ENCODE assay signal across 10 cellular contexts in the genomic region with DNA sequence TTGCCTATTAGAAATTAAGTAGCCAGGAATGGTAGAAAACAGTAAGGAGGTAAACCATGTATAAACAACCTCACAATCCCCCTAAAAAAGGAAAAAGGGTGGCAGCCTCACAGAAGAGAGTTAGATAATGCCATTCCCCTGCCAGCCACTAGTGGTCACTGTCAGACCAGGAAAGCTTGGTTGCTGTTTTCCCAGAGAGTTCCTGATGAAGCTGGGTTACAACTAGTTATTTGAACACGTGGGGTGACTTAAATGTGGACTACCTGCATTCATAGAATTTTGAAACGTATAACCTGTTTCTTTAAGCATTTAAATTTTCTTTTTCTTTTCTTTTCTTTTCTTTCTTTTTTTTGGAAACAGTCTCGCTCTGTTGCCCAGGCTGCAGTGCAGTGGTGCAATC. TPM values are rescaled to one million over a fixed set of nuclear protein-coding genes. Genes with fewer than 3 reads are reported as not detected.
DNase-seq lines count a peak whose midpoint lies in the region; ATAC-seq, FAIRE-seq and TF ChIP-seq lines count a peak whose summit lies in the region.
"Had no signal": no experiment of that assay in that cellular context is flagged by ENCODE, and none has a peak within 500 bp of the region (broad histone marks: within the 10 kb centered on the region; RNA-seq: fewer than 3 reads in every experiment).

No MANE protein-coding gene starts in this region.

- WGBS in upper lobe of left lung, 2 donors = 82 to 83% methylated on average over 3 of the region's 3 CpGs

- H3K4me3 ChIP-seq in cardiac muscle cell = no peak overlapping the region
- H3K4me3 ChIP-seq in fibroblast of the aortic adventitia (ENCODE audit: low read depth, low read length) = no peak overlapping the region
- H3K4me3 ChIP-seq in upper lobe of left lung = no peak overlapping the region
- no peak overlapping the region for H3K4me3 ChIP-seq in CD4-positive, alpha-beta memory T cell (ENCODE audit: low read length in 2 of 2)

- CTCF ChIA-PET in CD4-positive, alpha-beta memory T cell (lab: Charles Lee; ENCODE audit: partially characterized antibody) = interaction anchor here (0.7 to 3.9 kb wide), 6 partner anchors 17 to 317 kb away, joined by 3 to 34 read pairs (median 4); no protein-coding TSS in a partner anchor

- H3K9me3 ChIP-seq in cardiac muscle cell (ENCODE audit: low read depth) = no peaks in the 10 kb centered on the region
- peaks cover 0 to 7% (median 1%) of the 10 kb centered on the region in 4 donors for H3K9me3 ChIP-seq in upper lobe of left lung
- no peaks in the 10 kb centered on the region for H3K9me3 ChIP-seq in CD4-positive, alpha-beta memory T cell (ENCODE audit: control insufficient read depth in 1 of 2, low read length in 2 of 2)

- peaks cover 0 to 2% of the 10 kb centered on the region in 2 donors for H3K36me3 Mint-ChIP-seq in CD4-positive, alpha-beta memory T cell

- H3K27me3 ChIP-seq in cardiac muscle cell = no peaks in the 10 kb centered on the region
- H3K27me3 ChIP-seq in upper lobe of left lung = peaks cover 0 to 4% (median 0%) of the 10 kb centered on the region in 4 donors
- H3K27me3 ChIP-seq in CD4-positive, alpha-beta memory T cell (ENCODE audit: insufficient read depth, low read length) = peaks cover 6% of the 10 kb centered on the region

- ATAC-seq in left cardiac atrium (no peak), upper lobe of left lung (ENCODE audit: low FRiP score in 2 of 2) (no peak), GM18519 (IDR thresholded peaks at IDR 0.05; ENCODE audit: low FRiP score, unreplicated experiment) (no peak)

- TF ChIP-seq CTCF in cardiac muscle cell (IDR thresholded peaks at IDR 0.05; ENCODE audit: low read depth, low read length) = peak; percentile 63
- peak; percentile 62 for TF ChIP-seq CTCF in fibroblast of the aortic adventitia (IDR thresholded peaks at IDR 0.05; ENCODE audit: insufficient read depth, low read length)
- TF ChIP-seq CTCF in upper lobe of left lung (IDR thresholded peaks at IDR 0.05) = peak; percentile 55 to 74 (median 64)

- POLR2A ChIA-PET in CD4-positive, alpha-beta memory T cell (lab: Charles Lee; ENCODE audit: partially characterized antibody) = interaction anchor here (1.2 kb wide), 1 partner anchor 16 kb away, joined by 4 read pairs; no protein-coding TSS in a partner anchor

- no peak overlapping the region for H3K27ac Mint-ChIP-seq in CD4-positive, alpha-beta memory T cell
- H3K27ac Mint-ChIP-seq: activated naive CD8-positive, alpha-beta T cell treated with anti-CD3 and anti-CD28 coated beads for 36 hours had no signal

- DNase-seq in cardiac muscle cell (ENCODE audit: low read depth in 1 of 2, low spot score in 1 of 2) = no peak
- DNase-seq in left cardiac atrium = no peak
- peak; percentile 50 for DNase-seq in OCI-M1 (lab: John Stamatoyannopoulos, UW)
- no peak for DNase-seq in fibroblast of the aortic adventitia (ENCODE audit: low read depth)
- DNase-seq in upper lobe of left lung = no peak
- DNase-seq in CD4-positive, alpha-beta memory T cell = no peak
- no peak for DNase-seq in HTR-8/SVneo (ENCODE audit: insufficient read length, low spot score)
- DNase-seq: activated naive CD8-positive, alpha-beta T cell treated with anti-CD3 and anti-CD28 coated beads for 36 hours; Right ventricle myocardium superior had no signal

- peaks cover 0 to 44% (median 30%) of the 10 kb centered on the region in 8 donors for H3K9me3 Mint-ChIP-seq in CD4-positive, alpha-beta memory T cell

- H3K27ac ChIP-seq in cardiac muscle cell (no peak overlapping the region), upper lobe of left lung (no peak overlapping the region)
- H3K27ac ChIP-seq in CD4-positive, alpha-beta memory T cell (ENCODE audit: low read depth, low read length) = no peak overlapping the region

- no peak for TF ChIP-seq POLR2A in upper lobe of left lung (IDR thresholded peaks at IDR 0.05)

- peaks cover 0 to 1% (median 0%) of the 10 kb centered on the region in 4 donors for H3K4me1 Mint-ChIP-seq in CD4-positive, alpha-beta memory T cell

- H3K36me3 ChIP-seq in cardiac muscle cell (peaks cover 9% of the 10 kb centered on the region), upper lobe of left lung (peaks cover 0 to 13% (median 6%) of the 10 kb centered on the region in 4 donors)
- H3K36me3 ChIP-seq in CD4-positive, alpha-beta memory T cell (ENCODE audit: insufficient read depth, low read length) = no peaks in the 10 kb centered on the region

- peaks cover 14 to 26% of the 10 kb centered on the region in 2 donors for H3K27me3 Mint-ChIP-seq in CD4-positive, alpha-beta memory T cell

- FAIRE-seq in HTR-8/SVneo (lab: Jason Lieb, UNC) = no peak

- H3K4me3 Mint-ChIP-seq in CD4-positive, alpha-beta memory T cell = peak overlapping the region in 1 of 8 donors; percentile 46
- H3K4me3 Mint-ChIP-seq: activated naive CD8-positive, alpha-beta T cell treated with anti-CD3 and anti-CD28 coated beads for 36 hours had no signal

- no peak for TF ChIP-seq EP300 in upper lobe of left lung (IDR thresholded peaks at IDR 0.05)

- H3K4me1 ChIP-seq in cardiac muscle cell (ENCODE audit: low read depth) (peaks cover 23% of the 10 kb centered on the region), upper lobe of left lung (peaks cover 6 to 36% (median 15%) of the 10 kb centered on the region in 4 donors)
- H3K4me1 ChIP-seq in CD4-positive, alpha-beta memory T cell (ENCODE audit: insufficient read depth, low read length) = no peaks in the 10 kb centered on the region

- intact Hi-C loops in left cardiac atrium (cut with DNase I) = no loop called here
- intact Hi-C loops in CD4-positive, alpha-beta memory T cell (cut with micrococcal nuclease) = loop anchor here (1.0 kb wide), 1 partner anchor 56 kb away; no protein-coding TSS in a partner anchor

RNA-seq across cellular contexts. Expression of a gene that starts 5.8 kb away (rescaled TPM):
- total RNA-seq in cardiac muscle cell = 114 and 125 TPM in 2 replicates
- 106 and 117 TPM in 2 replicates for polyA plus RNA-seq in cardiac muscle cell
- total RNA-seq in left cardiac atrium = 10 to 100 TPM; 24.2 to 25.9 TPM
- 0.99 and 24.4 TPM in 2 replicates for total RNA-seq in fibroblast of the aortic adventitia (ENCODE audit: low replicate concordance)
- 10 to 100 TPM; 50.7 to 88.4 (median 56.4) TPM for total RNA-seq in upper lobe of left lung
- not detected for total RNA-seq in CD4-positive, alpha-beta memory T cell
- not detected for polyA plus RNA-seq in CD4-positive, alpha-beta memory T cell

RNA-seq across cellular contexts. Expression of a gene that starts 28.7 kb away (rescaled TPM):
- total RNA-seq in cardiac muscle cell = 2.7 and 4.2 TPM in 2 replicates
- 2.6 and 2.8 TPM in 2 replicates for polyA plus RNA-seq in cardiac muscle cell
- 1 to 10 TPM; 2.9 to 5.7 TPM for total RNA-seq in left cardiac atrium
- not detected in 2 replicates for total RNA-seq in fibroblast of the aortic adventitia (ENCODE audit: low replicate concordance)
- total RNA-seq in upper lobe of left lung = 10 to 100 TPM; 10.7 to 26.5 (median 18.0) TPM
- 10 to 100 TPM; 27.6 to 28.8 TPM for total RNA-seq in CD4-positive, alpha-beta memory T cell
- polyA plus RNA-seq in CD4-positive, alpha-beta memory T cell = 10 to 100 TPM; 38.7 to 51.4 TPM
